Comparison of ENCODE assay signal across 1 cellular context in the genomic region with DNA sequence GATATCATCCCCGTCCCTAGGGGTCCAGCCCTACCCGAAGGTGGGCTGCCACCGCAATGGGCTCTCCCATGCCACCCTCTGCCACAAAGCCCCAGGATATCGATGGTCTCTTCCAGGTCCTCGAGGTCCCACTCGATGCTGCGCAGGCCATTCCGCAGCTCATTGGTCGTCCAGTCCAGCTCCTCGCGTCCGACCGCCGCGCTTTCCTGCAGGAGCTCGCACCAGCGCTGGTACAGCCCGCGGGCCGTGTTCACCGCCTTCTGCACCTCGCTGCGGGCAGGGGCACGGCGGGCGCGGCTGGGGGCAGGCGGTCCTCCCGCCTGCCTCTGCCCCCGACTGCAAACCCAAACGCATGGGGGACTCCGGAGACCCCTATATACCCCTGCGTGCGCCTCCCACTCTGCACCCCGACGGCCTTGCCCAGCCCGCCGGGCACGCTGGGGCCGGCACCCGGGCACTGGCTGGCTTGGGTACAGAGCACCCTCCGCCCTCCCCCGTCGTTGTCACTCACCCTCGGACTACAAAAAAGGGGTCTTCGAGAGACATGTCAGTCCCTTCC.
TF ChIP-seq lines count a peak whose summit lies in the region.

No MANE protein-coding gene starts in this region.

TF ChIP-seq in HepG2, 621 proteins besides CTCF, POLR2A, EP300 and RAD21 (continued from another document and continues in another):
- TF ChIP-seq TAF15 (IDR thresholded peaks at IDR 0.05; ENCODE audit: low read depth, low read length, poor library complexity, severe bottlenecking) (no peak), SUZ12 (IDR thresholded peaks at IDR 0.05; ENCODE audit: low read depth, low read length) (no peak), TGIF2 (CRISPR knock-in tag; IDR thresholded peaks at IDR 0.05) (no peak), ZNF333 (CRISPR knock-in tag; IDR thresholded peaks at IDR 0.05; ENCODE audit: borderline replicate concordance) (no peak), ZNF282 (IDR thresholded peaks at IDR 0.05; ENCODE audit: partially characterized antibody) (no peak), ZNF274 (CRISPR knock-in tag; IDR thresholded peaks at IDR 0.05) (no peak), ZIK1 (CRISPR knock-in tag; IDR thresholded peaks at IDR 0.05; ENCODE audit: borderline replicate concordance, low read depth) (peak; percentile 20; the same call in 1 of the 2 replicates), POGZ (CRISPR knock-in tag; IDR thresholded peaks at IDR 0.05) (no peak), MED8 (CRISPR knock-in tag; IDR thresholded peaks at IDR 0.05; ENCODE audit: insufficient replicate concordance) (no peak), ZBTB21 (CRISPR knock-in tag; IDR thresholded peaks at IDR 0.05) (no peak), NFKB2 (CRISPR knock-in tag; IDR thresholded peaks at IDR 0.05; ENCODE audit: borderline replicate concordance) (peak; percentile 55; the same call in 1 of the 2 replicates), CBX1 (IDR thresholded peaks at IDR 0.05; ENCODE audit: low read depth) (no peak), AGO1 (IDR thresholded peaks at IDR 0.05; ENCODE audit: low read depth, low read length, poor library complexity, severe bottlenecking) (peak; percentile 19), NCOA1 (CRISPR knock-in tag; IDR thresholded peaks at IDR 0.05) (no peak), SIN3A (IDR thresholded peaks at IDR 0.05; ENCODE audit: borderline replicate concordance, low read depth, low read length) (peak; percentile 35; the same call in 1 of the 2 replicates), ZNF510 (CRISPR knock-in tag; IDR thresholded peaks at IDR 0.05; ENCODE audit: low read depth) (no peak), ZNF678 (CRISPR knock-in tag; IDR thresholded peaks at IDR 0.05) (no peak), KDM6A (CRISPR knock-in tag; IDR thresholded peaks at IDR 0.05; ENCODE audit: low read depth) (no peak), ZBTB7B (CRISPR knock-in tag; IDR thresholded peaks at IDR 0.05) (0 out of 2 replicates have a peak, but pooled peaks have one; percentile 26)
- TF ChIP-seq, protein P1, sequence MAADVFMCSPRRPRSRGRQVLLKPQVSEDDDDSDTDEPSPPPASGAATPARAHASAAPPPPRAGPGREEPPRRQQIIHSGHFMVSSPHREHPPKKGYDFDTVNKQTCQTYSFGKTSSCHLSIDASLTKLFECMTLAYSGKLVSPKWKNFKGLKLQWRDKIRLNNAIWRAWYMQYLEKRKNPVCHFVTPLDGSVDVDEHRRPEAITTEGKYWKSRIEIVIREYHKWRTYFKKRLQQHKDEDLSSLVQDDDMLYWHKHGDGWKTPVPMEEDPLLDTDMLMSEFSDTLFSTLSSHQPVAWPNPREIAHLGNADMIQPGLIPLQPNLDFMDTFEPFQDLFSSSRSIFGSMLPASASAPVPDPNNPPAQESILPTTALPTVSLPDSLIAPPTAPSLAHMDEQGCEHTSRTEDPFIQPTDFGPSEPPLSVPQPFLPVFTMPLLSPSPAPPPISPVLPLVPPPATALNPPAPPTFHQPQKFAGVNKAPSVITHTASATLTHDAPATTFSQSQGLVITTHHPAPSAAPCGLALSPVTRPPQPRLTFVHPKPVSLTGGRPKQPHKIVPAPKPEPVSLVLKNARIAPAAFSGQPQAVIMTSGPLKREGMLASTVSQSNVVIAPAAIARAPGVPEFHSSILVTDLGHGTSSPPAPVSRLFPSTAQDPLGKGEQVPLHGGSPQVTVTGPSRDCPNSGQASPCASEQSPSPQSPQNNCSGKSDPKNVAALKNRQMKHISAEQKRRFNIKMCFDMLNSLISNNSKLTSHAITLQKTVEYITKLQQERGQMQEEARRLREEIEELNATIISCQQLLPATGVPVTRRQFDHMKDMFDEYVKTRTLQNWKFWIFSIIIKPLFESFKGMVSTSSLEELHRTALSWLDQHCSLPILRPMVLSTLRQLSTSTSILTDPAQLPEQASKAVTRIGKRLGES (CRISPR knock-in tag; IDR thresholded peaks at IDR 0.05; ENCODE audit: borderline replicate concordance) = no peak
- TF ChIP-seq, protein P2, sequence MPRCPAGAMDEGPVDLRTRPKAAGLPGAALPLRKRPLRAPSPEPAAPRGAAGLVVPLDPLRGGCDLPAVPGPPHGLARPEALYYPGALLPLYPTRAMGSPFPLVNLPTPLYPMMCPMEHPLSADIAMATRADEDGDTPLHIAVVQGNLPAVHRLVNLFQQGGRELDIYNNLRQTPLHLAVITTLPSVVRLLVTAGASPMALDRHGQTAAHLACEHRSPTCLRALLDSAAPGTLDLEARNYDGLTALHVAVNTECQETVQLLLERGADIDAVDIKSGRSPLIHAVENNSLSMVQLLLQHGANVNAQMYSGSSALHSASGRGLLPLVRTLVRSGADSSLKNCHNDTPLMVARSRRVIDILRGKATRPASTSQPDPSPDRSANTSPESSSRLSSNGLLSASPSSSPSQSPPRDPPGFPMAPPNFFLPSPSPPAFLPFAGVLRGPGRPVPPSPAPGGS (CRISPR knock-in tag; IDR thresholded peaks at IDR 0.05) = peak; percentile 38; the same call in 1 of the 2 replicates
- TF ChIP-seq, protein P3, sequence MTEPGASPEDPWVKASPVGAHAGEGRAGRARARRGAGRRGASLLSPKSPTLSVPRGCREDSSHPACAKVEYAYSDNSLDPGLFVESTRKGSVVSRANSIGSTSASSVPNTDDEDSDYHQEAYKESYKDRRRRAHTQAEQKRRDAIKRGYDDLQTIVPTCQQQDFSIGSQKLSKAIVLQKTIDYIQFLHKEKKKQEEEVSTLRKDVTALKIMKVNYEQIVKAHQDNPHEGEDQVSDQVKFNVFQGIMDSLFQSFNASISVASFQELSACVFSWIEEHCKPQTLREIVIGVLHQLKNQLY (CRISPR knock-in tag; IDR thresholded peaks at IDR 0.05) = no peak
- TF ChIP-seq, protein P4, sequence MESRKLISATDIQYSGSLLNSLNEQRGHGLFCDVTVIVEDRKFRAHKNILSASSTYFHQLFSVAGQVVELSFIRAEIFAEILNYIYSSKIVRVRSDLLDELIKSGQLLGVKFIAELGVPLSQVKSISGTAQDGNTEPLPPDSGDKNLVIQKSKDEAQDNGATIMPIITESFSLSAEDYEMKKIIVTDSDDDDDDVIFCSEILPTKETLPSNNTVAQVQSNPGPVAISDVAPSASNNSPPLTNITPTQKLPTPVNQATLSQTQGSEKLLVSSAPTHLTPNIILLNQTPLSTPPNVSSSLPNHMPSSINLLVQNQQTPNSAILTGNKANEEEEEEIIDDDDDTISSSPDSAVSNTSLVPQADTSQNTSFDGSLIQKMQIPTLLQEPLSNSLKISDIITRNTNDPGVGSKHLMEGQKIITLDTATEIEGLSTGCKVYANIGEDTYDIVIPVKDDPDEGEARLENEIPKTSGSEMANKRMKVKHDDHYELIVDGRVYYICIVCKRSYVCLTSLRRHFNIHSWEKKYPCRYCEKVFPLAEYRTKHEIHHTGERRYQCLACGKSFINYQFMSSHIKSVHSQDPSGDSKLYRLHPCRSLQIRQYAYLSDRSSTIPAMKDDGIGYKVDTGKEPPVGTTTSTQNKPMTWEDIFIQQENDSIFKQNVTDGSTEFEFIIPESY (CRISPR knock-in tag; IDR thresholded peaks at IDR 0.05) = no peak
- TF ChIP-seq, protein P5, sequence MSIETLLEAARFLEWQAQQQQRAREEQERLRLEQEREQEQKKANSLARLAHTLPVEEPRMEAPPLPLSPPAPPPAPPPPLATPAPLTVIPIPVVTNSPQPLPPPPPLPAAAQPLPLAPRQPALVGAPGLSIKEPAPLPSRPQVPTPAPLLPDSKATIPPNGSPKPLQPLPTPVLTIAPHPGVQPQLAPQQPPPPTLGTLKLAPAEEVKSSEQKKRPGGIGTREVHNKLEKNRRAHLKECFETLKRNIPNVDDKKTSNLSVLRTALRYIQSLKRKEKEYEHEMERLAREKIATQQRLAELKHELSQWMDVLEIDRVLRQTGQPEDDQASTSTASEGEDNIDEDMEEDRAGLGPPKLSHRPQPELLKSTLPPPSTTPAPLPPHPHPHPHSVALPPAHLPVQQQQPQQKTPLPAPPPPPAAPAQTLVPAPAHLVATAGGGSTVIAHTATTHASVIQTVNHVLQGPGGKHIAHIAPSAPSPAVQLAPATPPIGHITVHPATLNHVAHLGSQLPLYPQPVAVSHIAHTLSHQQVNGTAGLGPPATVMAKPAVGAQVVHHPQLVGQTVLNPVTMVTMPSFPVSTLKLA (IDR thresholded peaks at IDR 0.05) = no peak
- TF ChIP-seq, protein P6, sequence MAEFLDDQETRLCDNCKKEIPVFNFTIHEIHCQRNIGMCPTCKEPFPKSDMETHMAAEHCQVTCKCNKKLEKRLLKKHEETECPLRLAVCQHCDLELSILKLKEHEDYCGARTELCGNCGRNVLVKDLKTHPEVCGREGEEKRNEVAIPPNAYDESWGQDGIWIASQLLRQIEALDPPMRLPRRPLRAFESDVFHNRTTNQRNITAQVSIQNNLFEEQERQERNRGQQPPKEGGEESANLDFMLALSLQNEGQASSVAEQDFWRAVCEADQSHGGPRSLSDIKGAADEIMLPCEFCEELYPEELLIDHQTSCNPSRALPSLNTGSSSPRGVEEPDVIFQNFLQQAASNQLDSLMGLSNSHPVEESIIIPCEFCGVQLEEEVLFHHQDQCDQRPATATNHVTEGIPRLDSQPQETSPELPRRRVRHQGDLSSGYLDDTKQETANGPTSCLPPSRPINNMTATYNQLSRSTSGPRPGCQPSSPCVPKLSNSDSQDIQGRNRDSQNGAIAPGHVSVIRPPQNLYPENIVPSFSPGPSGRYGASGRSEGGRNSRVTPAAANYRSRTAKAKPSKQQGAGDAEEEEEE (CRISPR knock-in tag; IDR thresholded peaks at IDR 0.05; ENCODE audit: borderline replicate concordance) = no peak
- TF ChIP-seq, protein P7, sequence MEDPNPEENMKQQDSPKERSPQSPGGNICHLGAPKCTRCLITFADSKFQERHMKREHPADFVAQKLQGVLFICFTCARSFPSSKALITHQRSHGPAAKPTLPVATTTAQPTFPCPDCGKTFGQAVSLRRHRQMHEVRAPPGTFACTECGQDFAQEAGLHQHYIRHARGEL (CRISPR knock-in tag; IDR thresholded peaks at IDR 0.05) = no peak
- TF ChIP-seq, protein P8, sequence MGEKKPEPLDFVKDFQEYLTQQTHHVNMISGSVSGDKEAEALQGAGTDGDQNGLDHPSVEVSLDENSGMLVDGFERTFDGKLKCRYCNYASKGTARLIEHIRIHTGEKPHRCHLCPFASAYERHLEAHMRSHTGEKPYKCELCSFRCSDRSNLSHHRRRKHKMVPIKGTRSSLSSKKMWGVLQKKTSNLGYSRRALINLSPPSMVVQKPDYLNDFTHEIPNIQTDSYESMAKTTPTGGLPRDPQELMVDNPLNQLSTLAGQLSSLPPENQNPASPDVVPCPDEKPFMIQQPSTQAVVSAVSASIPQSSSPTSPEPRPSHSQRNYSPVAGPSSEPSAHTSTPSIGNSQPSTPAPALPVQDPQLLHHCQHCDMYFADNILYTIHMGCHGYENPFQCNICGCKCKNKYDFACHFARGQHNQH (CRISPR knock-in tag; IDR thresholded peaks at IDR 0.05) = no peak
- TF ChIP-seq, protein P9, sequence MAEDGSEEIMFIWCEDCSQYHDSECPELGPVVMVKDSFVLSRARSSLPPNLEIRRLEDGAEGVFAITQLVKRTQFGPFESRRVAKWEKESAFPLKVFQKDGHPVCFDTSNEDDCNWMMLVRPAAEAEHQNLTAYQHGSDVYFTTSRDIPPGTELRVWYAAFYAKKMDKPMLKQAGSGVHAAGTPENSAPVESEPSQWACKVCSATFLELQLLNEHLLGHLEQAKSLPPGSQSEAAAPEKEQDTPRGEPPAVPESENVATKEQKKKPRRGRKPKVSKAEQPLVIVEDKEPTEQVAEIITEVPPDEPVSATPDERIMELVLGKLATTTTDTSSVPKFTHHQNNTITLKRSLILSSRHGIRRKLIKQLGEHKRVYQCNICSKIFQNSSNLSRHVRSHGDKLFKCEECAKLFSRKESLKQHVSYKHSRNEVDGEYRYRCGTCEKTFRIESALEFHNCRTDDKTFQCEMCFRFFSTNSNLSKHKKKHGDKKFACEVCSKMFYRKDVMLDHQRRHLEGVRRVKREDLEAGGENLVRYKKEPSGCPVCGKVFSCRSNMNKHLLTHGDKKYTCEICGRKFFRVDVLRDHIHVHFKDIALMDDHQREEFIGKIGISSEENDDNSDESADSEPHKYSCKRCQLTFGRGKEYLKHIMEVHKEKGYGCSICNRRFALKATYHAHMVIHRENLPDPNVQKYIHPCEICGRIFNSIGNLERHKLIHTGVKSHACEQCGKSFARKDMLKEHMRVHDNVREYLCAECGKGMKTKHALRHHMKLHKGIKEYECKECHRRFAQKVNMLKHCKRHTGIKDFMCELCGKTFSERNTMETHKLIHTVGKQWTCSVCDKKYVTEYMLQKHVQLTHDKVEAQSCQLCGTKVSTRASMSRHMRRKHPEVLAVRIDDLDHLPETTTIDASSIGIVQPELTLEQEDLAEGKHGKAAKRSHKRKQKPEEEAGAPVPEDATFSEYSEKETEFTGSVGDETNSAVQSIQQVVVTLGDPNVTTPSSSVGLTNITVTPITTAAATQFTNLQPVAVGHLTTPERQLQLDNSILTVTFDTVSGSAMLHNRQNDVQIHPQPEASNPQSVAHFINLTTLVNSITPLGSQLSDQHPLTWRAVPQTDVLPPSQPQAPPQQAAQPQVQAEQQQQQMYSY (CRISPR knock-in tag; IDR thresholded peaks at IDR 0.05) = peak; percentile 94
- TF ChIP-seq, protein P10, sequence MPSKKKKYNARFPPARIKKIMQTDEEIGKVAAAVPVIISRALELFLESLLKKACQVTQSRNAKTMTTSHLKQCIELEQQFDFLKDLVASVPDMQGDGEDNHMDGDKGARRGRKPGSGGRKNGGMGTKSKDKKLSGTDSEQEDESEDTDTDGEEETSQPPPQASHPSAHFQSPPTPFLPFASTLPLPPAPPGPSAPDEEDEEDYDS (CRISPR knock-in tag; IDR thresholded peaks at IDR 0.05) = no peak
